In the genomic region with DNA sequence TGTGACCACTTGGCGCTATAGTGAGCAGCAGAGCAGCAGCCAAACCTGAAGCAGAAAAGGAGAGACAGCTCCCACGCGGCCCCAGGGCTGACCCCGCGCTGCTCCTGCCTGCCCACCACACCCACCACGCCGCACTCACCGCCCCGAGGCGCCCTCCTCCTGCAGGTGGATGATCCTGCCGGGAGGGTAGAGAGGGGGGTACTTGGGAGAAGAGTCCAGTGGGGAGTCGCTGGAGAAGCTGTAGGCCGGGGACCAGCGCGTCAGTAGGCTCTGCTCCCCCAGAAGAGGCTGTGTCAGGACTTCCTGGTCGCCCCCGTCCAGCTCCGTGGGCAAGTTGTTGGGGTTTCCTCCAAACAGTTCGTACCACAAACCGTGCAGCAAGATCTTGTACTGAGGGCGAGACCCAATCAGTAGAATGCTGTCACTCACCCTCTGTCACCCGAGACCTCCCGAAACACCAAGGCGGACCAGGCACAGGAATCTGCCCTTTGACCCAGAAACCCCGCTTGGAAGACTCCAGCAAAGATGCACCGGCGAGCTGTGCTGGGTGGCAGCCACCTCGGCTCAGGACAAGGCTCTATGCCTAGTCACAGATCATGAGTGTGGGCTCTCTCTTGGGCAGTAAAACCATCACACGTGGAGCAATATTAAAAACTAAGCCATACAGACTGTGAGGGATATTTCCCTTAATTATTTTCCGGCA, we compare ENCODE assay signal across 1 cellular context.
TF ChIP-seq lines count a peak whose summit lies in the region.

No MANE protein-coding gene starts in this region.

TF ChIP-seq in SK-N-SH treated with all-trans-retinoic acid at 6 μM for 48 hours, 23 proteins besides CTCF, POLR2A, EP300 and RAD21 (continued from another document):
- TF ChIP-seq, protein P1, sequence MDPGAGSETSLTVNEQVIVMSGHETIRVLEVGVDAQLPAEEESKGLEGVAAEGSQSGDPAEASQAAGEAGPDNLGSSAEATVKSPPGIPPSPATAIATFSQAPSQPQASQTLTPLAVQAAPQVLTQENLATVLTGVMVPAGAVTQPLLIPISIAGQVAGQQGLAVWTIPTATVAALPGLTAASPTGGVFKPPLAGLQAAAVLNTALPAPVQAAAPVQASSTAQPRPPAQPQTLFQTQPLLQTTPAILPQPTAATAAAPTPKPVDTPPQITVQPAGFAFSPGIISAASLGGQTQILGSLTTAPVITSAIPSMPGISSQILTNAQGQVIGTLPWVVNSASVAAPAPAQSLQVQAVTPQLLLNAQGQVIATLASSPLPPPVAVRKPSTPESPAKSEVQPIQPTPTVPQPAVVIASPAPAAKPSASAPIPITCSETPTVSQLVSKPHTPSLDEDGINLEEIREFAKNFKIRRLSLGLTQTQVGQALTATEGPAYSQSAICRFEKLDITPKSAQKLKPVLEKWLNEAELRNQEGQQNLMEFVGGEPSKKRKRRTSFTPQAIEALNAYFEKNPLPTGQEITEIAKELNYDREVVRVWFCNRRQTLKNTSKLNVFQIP (CRISPR knock-in tag; IDR thresholded peaks at IDR 0.05; ENCODE audit: borderline replicate concordance, low read depth) = no peak
TF ChIP-seq in SK-N-SH treated with all-trans-retinoic acid at 6 μM for 48 hours: peak in this region for 0.
